ENCODE assay signal across 2 cellular contexts in genomic region chr14:94998702-94999101, GRCh38.
TF ChIP-seq lines count a peak whose summit lies in the region.

No MANE protein-coding gene starts in this region.

TF ChIP-seq in WTC11, 78 proteins besides CTCF, POLR2A, EP300 and RAD21 (continued from another document):
- TF ChIP-seq, protein P1, sequence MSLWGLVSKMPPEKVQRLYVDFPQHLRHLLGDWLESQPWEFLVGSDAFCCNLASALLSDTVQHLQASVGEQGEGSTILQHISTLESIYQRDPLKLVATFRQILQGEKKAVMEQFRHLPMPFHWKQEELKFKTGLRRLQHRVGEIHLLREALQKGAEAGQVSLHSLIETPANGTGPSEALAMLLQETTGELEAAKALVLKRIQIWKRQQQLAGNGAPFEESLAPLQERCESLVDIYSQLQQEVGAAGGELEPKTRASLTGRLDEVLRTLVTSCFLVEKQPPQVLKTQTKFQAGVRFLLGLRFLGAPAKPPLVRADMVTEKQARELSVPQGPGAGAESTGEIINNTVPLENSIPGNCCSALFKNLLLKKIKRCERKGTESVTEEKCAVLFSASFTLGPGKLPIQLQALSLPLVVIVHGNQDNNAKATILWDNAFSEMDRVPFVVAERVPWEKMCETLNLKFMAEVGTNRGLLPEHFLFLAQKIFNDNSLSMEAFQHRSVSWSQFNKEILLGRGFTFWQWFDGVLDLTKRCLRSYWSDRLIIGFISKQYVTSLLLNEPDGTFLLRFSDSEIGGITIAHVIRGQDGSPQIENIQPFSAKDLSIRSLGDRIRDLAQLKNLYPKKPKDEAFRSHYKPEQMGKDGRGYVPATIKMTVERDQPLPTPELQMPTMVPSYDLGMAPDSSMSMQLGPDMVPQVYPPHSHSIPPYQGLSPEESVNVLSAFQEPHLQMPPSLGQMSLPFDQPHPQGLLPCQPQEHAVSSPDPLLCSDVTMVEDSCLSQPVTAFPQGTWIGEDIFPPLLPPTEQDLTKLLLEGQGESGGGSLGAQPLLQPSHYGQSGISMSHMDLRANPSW (CRISPR knock-in tag; conservative IDR thresholded peaks at IDR 0.05; ENCODE audit: low read depth), result no peak
- TF ChIP-seq, protein P2, sequence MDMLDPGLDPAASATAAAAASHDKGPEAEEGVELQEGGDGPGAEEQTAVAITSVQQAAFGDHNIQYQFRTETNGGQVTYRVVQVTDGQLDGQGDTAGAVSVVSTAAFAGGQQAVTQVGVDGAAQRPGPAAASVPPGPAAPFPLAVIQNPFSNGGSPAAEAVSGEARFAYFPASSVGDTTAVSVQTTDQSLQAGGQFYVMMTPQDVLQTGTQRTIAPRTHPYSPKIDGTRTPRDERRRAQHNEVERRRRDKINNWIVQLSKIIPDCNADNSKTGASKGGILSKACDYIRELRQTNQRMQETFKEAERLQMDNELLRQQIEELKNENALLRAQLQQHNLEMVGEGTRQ (CRISPR knock-in tag; IDR thresholded peaks at IDR 0.05), result no peak
- no peak for TF ChIP-seq ZNF219 (CRISPR knock-in tag; IDR thresholded peaks at IDR 0.05; ENCODE audit: borderline replicate concordance)
TF ChIP-seq in WTC11: peak in this region for 3.

TF ChIP-seq in SK-N-SH treated with all-trans-retinoic acid at 6 μM for 48 hours, 23 proteins besides CTCF, POLR2A, EP300 and RAD21 (continued from another document):
- TF ChIP-seq, protein P3, sequence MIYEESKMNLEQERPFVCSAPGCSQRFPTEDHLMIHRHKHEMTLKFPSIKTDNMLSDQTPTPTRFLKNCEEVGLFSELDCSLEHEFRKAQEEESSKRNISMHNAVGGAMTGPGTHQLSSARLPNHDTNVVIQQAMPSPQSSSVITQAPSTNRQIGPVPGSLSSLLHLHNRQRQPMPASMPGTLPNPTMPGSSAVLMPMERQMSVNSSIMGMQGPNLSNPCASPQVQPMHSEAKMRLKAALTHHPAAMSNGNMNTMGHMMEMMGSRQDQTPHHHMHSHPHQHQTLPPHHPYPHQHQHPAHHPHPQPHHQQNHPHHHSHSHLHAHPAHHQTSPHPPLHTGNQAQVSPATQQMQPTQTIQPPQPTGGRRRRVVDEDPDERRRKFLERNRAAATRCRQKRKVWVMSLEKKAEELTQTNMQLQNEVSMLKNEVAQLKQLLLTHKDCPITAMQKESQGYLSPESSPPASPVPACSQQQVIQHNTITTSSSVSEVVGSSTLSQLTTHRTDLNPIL (CRISPR knock-in tag; IDR thresholded peaks at IDR 0.05; ENCODE audit: low read depth), result no peak
- no peak for TF ChIP-seq SNAI2 (CRISPR knock-in tag; IDR thresholded peaks at IDR 0.05)
- TF ChIP-seq ZC3H10 (CRISPR knock-in tag; IDR thresholded peaks at IDR 0.05), result no peak
- TF ChIP-seq CSRNP3 (CRISPR knock-in tag; IDR thresholded peaks at IDR 0.05), result no peak
- TF ChIP-seq PPARA (CRISPR knock-in tag; IDR thresholded peaks at IDR 0.05; ENCODE audit: borderline replicate concordance), result no peak
